Comparison of ENCODE assay signal across 8 cellular contexts in the genomic region with DNA sequence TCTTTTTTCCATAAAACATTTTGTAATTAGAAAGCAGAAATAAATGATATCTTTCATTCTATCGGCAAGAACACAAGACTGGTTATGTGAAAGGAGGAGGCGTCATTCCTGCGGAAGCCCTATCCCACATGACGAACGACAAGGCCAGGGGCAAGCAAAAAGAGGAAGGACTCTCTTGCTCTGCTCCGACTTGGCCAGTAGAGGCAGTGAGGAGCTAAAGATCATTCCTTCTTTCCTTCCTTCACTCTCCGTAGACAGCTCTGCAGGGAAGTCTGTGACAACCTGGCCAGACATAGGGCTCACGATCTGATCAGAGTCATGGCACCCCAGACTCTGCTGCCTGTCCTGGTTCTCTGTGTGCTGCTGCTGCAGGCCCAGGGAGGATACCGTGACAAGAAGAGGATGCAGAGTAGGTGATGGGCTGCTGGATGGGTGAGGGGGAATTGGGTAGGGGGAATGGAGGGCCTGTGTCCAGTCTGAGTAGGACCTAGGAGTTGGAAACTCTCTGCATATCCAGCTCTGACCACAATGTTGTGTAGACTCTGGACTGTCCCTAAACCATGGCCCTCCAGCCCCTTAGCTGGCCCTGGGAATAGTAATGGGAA. TPM values are rescaled to one million over a fixed set of nuclear protein-coding genes. Genes with fewer than 3 reads are reported as not detected.
A peak's percentile ranks its signal among the peaks of the same experiment; 100 is the strongest.
DNase-seq lines count a peak whose midpoint lies in the region; ATAC-seq, FAIRE-seq and TF ChIP-seq lines count a peak whose summit lies in the region.

A gene (plus strand): TSS at position 244 of the 605 bp plus-strand sequence. CDS start 75 bp downstream, at position 319.

- no peak within 1 kb of the TSS for H2AFZ ChIP-seq in DND-41 (ENCODE audit: low read depth, low read length)
- no peak within 1 kb of the TSS for H2AFZ ChIP-seq in PC-9
- H2AFZ ChIP-seq in keratinocyte (ENCODE audit: control insufficient read depth, low read length) = no peak within 1 kb of the TSS

- intact Hi-C loops in PC-9 (cut with micrococcal nuclease; ENCODE audit: unreplicated experiment) = loop anchor here (10.0 kb wide), 1 partner anchor 165 kb away; a partner anchor contains a TSS
- intact Hi-C loops in body of pancreas (cut with DNase I) = no loop called here

- TF ChIP-seq POLR2A in body of pancreas (IDR thresholded peaks at IDR 0.05) = no peak

- H3K9me2 ChIP-seq in PC-9 (ENCODE audit: insufficient read depth) = no peaks in the 10 kb centered on the region; the same call in 1 of the 2 replicates

- H3K27me3 ChIP-seq in DND-41 (ENCODE audit: insufficient read depth, low read length, poor library complexity) (peaks cover 10% of the 10 kb centered on the region), PC-9 (ENCODE audit: insufficient read depth, low read depth) (peaks cover 7% of the 10 kb centered on the region; the same call in 1 of the 2 replicates), body of pancreas (no peaks in the 10 kb centered on the region), keratinocyte (ENCODE audit: control insufficient read depth, extremely low read depth, insufficient read depth, low read length) (peaks cover 6% of the 10 kb centered on the region)

- H3K9ac ChIP-seq in DND-41 (ENCODE audit: low read depth, low read length) (no peak within 1 kb of the TSS), keratinocyte (ENCODE audit: control insufficient read depth, extremely low read depth, insufficient read depth, low read length) (no peak within 1 kb of the TSS)

- WGBS in body of pancreas, 2 donors = 8 to 12% methylated on average over 8 to 9 of the region's 9 CpGs

- H3K9me3 ChIP-seq in DND-41 (ENCODE audit: insufficient read depth, low read length, severe bottlenecking) (no peaks in the 10 kb centered on the region), PC-9 (ENCODE audit: insufficient read depth, low read depth) (no peaks in the 10 kb centered on the region), body of pancreas (no peaks in the 10 kb centered on the region), keratinocyte (ENCODE audit: control insufficient read depth, low read depth, low read length) (no peaks in the 10 kb centered on the region)

- H3K9me1 ChIP-seq in keratinocyte (ENCODE audit: control insufficient read depth, extremely low read depth, insufficient read depth, low read length) = no peaks in the 10 kb centered on the region

- peak; percentile 21 for DNase-seq in DND-41
- DNase-seq in HEK293T (ENCODE audit: extremely low spot score) = peak; percentile 77
- DNase-seq in PC-9 = peak; percentile 50 to 55
- peak; percentile 30 to 53 (median 46) for DNase-seq in body of pancreas
- peak; percentile 28 for DNase-seq in keratinocyte (ENCODE audit: low read depth, low spot score)
- peak; percentile 2 for DNase-seq in stimulated activated CD8-positive, alpha-beta memory T cell treated with anti-CD3 and anti-CD28 coated beads, Interleukin-7, amount 100 ng/mL, for 24 hours (ENCODE audit: low read depth)

- peak; percentile 79 for TF ChIP-seq CTCF in DND-41 (IDR thresholded peaks at IDR 0.05; ENCODE audit: borderline replicate concordance, extremely low read depth, low read length, poor library complexity, severe bottlenecking)
- TF ChIP-seq CTCF in PC-9 (conservative IDR thresholded peaks at IDR 0.05) = peak; percentile 84
- peak; percentile 21 to 59 (median 56) for TF ChIP-seq CTCF in body of pancreas (IDR thresholded peaks at IDR 0.05)
- TF ChIP-seq CTCF in keratinocyte (optimal IDR thresholded peaks at IDR 0.05 in 1 of 3, IDR thresholded peaks at IDR 0.05 in 1 of 3, conservative IDR thresholded peaks at IDR 0.05 in 1 of 3; ENCODE audit: extremely low read depth in 1 of 3, insufficient read depth in 2 of 3, low read length in 3 of 3) = peak; percentile 86 to 97 (median 88)

- H3K4me1 ChIP-seq in DND-41 (ENCODE audit: insufficient read depth, low read length) (no peaks in the 10 kb centered on the region), PC-9 (replicated peaks; ENCODE audit: insufficient read depth) (no peaks in the 10 kb centered on the region), body of pancreas (no peaks in the 10 kb centered on the region), keratinocyte (ENCODE audit: control insufficient read depth, extremely low read depth, insufficient read depth, low read length) (no peaks in the 10 kb centered on the region)

- ATAC-seq in DND-41 (ENCODE audit: insufficient read depth, low read depth) (peak; percentile 79), body of pancreas (peak; percentile 64), HG02973 (IDR thresholded peaks at IDR 0.05; ENCODE audit: unreplicated experiment) (no peak), HG03039 (IDR thresholded peaks at IDR 0.05; ENCODE audit: unreplicated experiment) (no peak)

- no peaks in the 10 kb centered on the region for H4K20me1 ChIP-seq in DND-41 (ENCODE audit: insufficient read depth, low read length)
- H4K20me1 ChIP-seq in PC-9 (ENCODE audit: insufficient read depth) = no peaks in the 10 kb centered on the region
- H4K20me1 ChIP-seq in keratinocyte (ENCODE audit: control insufficient read depth, extremely low read depth, insufficient read depth, low read length) = no peaks in the 10 kb centered on the region

- H3K27ac ChIP-seq in DND-41 (ENCODE audit: low read length) (no peak within 1 kb of the TSS), PC-9 (no peak within 1 kb of the TSS), body of pancreas (no peak within 1 kb of the TSS), keratinocyte (ENCODE audit: control insufficient read depth, insufficient read depth, low read length) (no peak within 1 kb of the TSS)

- H3K36me3 ChIP-seq in DND-41 (ENCODE audit: insufficient read depth, low read length) (no peaks in the 10 kb centered on the region), PC-9 (ENCODE audit: low read depth) (no peaks in the 10 kb centered on the region), body of pancreas (replicated peaks in 1 of 2; ENCODE audit: insufficient read depth in 1 of 2, low read depth in 2 of 2) (no peaks in the 10 kb centered on the region), keratinocyte (ENCODE audit: control insufficient read depth in 2 of 2, extremely low read depth in 1 of 2, insufficient read depth in 2 of 2, low read length in 2 of 2) (no peaks in the 10 kb centered on the region)

- no peaks in the 10 kb centered on the region for H3K79me2 ChIP-seq in DND-41 (ENCODE audit: insufficient read depth, low read length)
- no peaks in the 10 kb centered on the region for H3K79me2 ChIP-seq in PC-9 (ENCODE audit: low read depth)
- no peaks in the 10 kb centered on the region for H3K79me2 ChIP-seq in keratinocyte (ENCODE audit: control insufficient read depth, insufficient read depth, low read length)

- BruUV-seq in PC-9 (replicated peaks; lab: Mats Ljungman, UMichigan) = no TSS peak

- dilution Hi-C loops in keratinocyte (cut with MboI; ENCODE audit: extremely low pct_ligation_motif_present, low sequenced_read_pairs) = no loop called here

- CTCF ChIA-PET in HEK293T (lab: Yijun Ruan, JAX) (interaction anchor here (0.7 to 1.7 kb wide), 3 partner anchors 11 to 141 kb away, joined by 3 to 9 read pairs (median 5); no protein-coding TSS in a partner anchor), PC-9 (lab: Charles Lee) (interaction anchor here (1.0 kb wide), 1 partner anchor 141 kb away, joined by 4 read pairs; no protein-coding TSS in a partner anchor)

- peak; percentile 73 for FAIRE-seq in keratinocyte (lab: Jason Lieb, UNC)

- H3K4me2 ChIP-seq in DND-41 (ENCODE audit: insufficient read depth, low read length) (no peak within 1 kb of the TSS), PC-9 (peak within 1 kb of the TSS; percentile 28; the same call in 1 of the 2 replicates), keratinocyte (ENCODE audit: control insufficient read depth, extremely low read depth, insufficient read depth, low read depth, low read length) (peak within 1 kb of the TSS; percentile 2)

- no peak within 1 kb of the TSS for H3K4me3 ChIP-seq in DND-41 (ENCODE audit: low read depth in 1 of 2, low read length in 2 of 2)
- no peak within 1 kb of the TSS for H3K4me3 ChIP-seq in PC-9
- H3K4me3 ChIP-seq in body of pancreas = no peak within 1 kb of the TSS
- no peak within 1 kb of the TSS for H3K4me3 ChIP-seq in keratinocyte (ENCODE audit: control insufficient read depth in 2 of 3, extremely low read depth in 1 of 3, insufficient read depth in 2 of 3, low read depth in 1 of 3, low read length in 3 of 3)

- no peaks in the 10 kb centered on the region for H3F3A ChIP-seq in PC-9 (ENCODE audit: insufficient read depth, low read depth)

- POLR2A ChIA-PET in HEK293T (lab: Yijun Ruan, JAX) (no interaction called here), PC-9 (lab: Charles Lee; ENCODE audit: unreplicated experiment) (interaction anchor here (0.6 to 0.7 kb wide), 3 partner anchors 125 to 255 kb away, joined by 3 to 13 read pairs (median 5); no protein-coding TSS in a partner anchor)

TF ChIP-seq in HEK293T, 16 proteins besides CTCF, POLR2A, EP300 and RAD21:
- TF ChIP-seq ZNF384 (IDR thresholded peaks at IDR 0.05) (no peak), BHLHE40 (IDR thresholded peaks at IDR 0.05; ENCODE audit: borderline replicate concordance) (no peak)

RNA-seq across cellular contexts. Expression of the gene that starts here (rescaled TPM):
- total RNA-seq in PC-9 (2021) (not detected in 2 replicates), body of pancreas (not detected)
- not detected in 3 replicates for polyA plus RNA-seq in keratinocyte
- not detected for polyA plus RNA-seq in keratinocyte (2011; ENCODE audit: low read depth)
- polyA plus RNA-seq in keratinocyte (2011; cell fraction: cytosol; rRNA removed) = not detected in 2 replicates
- polyA plus RNA-seq in keratinocyte (2011; cell fraction: nucleus; rRNA removed) = not detected in 2 replicates
- polyA plus RNA-seq in keratinocyte (2012; ENCODE audit: low replicate concordance) = not detected in 2 replicates
- not detected in 3 replicates for polyA minus RNA-seq in keratinocyte
- polyA minus RNA-seq in keratinocyte (2011; cell fraction: cytosol; rRNA and poly(A)+ RNA removed) = not detected
- polyA minus RNA-seq in keratinocyte (2011; cell fraction: nucleus; rRNA and poly(A)+ RNA removed) = not detected in 2 replicates

Comparison
In these comparisons a context has a peak if more than half of its experiments do, and no peak if none do; other contexts are left out.
1. Peak in DNase-seq and H3K4me2 ChIP-seq in PC-9; RNA of the gene not detected or under 1 TPM.
2. Peak in DNase-seq and ATAC-seq in body of pancreas; RNA of the gene not detected or under 1 TPM.
3. Peak in DNase-seq and H3K4me2 ChIP-seq in keratinocyte; RNA of the gene not detected or under 1 TPM.
4. DNase-seq: peak in every context shown above with its lines; median percentile 77 in HEK293T; 52 in PC-9; 46 in body of pancreas; 28 in keratinocyte; 21 in DND-41; 2 in stimulated activated CD8-positive, alpha-beta memory T cell treated with anti-CD3 and anti-CD28 coated beads, Interleukin-7, amount 100 ng/mL, for 24 hours.